ENCODE assay signal across 2 cellular contexts in the genomic region with DNA sequence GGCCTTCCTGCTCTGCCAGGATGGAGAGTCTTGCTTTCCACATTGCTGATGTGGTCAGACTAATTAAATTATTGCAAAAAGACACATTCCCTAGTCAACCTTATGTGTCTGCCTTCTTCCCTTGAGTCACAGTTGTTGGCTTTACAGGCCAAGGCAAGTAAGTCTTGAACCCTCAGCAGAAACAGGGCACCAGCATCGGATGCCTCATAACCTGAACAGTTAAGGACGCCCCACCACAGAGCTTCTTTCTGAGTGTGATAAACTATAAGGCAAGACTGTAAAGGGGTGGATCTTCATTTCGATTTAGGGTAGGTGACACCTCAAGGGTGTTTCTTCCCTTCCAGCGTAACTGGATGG.
TF ChIP-seq lines count a peak whose summit lies in the region.

No MANE protein-coding gene starts in this region.

TF ChIP-seq in H1, 55 proteins besides CTCF, POLR2A, EP300 and RAD21:
- peak; percentile 6; the same call in 1 of the 2 replicates for TF ChIP-seq PHF8 (conservative IDR thresholded peaks at IDR 0.05; ENCODE audit: low read depth, low read length)
- no peak for TF ChIP-seq BCL11A (IDR thresholded peaks at IDR 0.05; ENCODE audit: low read depth in 2 of 2, low read length in 2 of 2)
- TF ChIP-seq CBX5 (IDR thresholded peaks at IDR 0.05; ENCODE audit: low read depth, low read length): no peak
- no peak for TF ChIP-seq CTBP2 (IDR thresholded peaks at IDR 0.05; ENCODE audit: borderline replicate concordance, insufficient read depth, insufficient read length, low read length)
- TF ChIP-seq HDAC6 (IDR thresholded peaks at IDR 0.05; ENCODE audit: low read depth, low read length): no peak
- no peak for TF ChIP-seq ATF3 (IDR thresholded peaks at IDR 0.05; ENCODE audit: insufficient read depth, low read depth, low read length)
- TF ChIP-seq KDM1A (IDR thresholded peaks at IDR 0.05; ENCODE audit: borderline replicate concordance, low read length): no peak
TF ChIP-seq in H1: peak in this region for 1.

TF ChIP-seq in HEK293T, 16 proteins besides CTCF, POLR2A, EP300 and RAD21:
- TF ChIP-seq SUZ12 (IDR thresholded peaks at IDR 0.05) (no peak), BHLHE40 (IDR thresholded peaks at IDR 0.05; ENCODE audit: borderline replicate concordance) (no peak), FOXK2 (IDR thresholded peaks at IDR 0.05) (no peak), SP1 (IDR thresholded peaks at IDR 0.05) (no peak), HDGF (IDR thresholded peaks at IDR 0.05; ENCODE audit: borderline replicate concordance) (no peak), CTBP1 (IDR thresholded peaks at IDR 0.05; ENCODE audit: borderline replicate concordance) (no peak), ARNT (IDR thresholded peaks at IDR 0.05) (no peak), FOXA1 (IDR thresholded peaks at IDR 0.05) (no peak), LEF1 (IDR thresholded peaks at IDR 0.05; ENCODE audit: borderline replicate concordance) (no peak), FOXM1 (IDR thresholded peaks at IDR 0.05; ENCODE audit: borderline replicate concordance) (no peak), TARDBP (IDR thresholded peaks at IDR 0.05) (no peak), L3MBTL2 (conservative IDR thresholded peaks at IDR 0.05) (no peak), NFRKB (IDR thresholded peaks at IDR 0.05) (no peak), ELF4 (IDR thresholded peaks at IDR 0.05) (no peak), ZNF384 (IDR thresholded peaks at IDR 0.05) (no peak)
- TF ChIP-seq, protein P1, sequence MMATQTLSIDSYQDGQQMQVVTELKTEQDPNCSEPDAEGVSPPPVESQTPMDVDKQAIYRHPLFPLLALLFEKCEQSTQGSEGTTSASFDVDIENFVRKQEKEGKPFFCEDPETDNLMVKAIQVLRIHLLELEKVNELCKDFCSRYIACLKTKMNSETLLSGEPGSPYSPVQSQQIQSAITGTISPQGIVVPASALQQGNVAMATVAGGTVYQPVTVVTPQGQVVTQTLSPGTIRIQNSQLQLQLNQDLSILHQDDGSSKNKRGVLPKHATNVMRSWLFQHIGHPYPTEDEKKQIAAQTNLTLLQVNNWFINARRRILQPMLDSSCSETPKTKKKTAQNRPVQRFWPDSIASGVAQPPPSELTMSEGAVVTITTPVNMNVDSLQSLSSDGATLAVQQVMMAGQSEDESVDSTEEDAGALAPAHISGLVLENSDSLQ (IDR thresholded peaks at IDR 0.05): no peak
